Comparison of ENCODE assay signal across 1 cellular context in the genomic region with DNA sequence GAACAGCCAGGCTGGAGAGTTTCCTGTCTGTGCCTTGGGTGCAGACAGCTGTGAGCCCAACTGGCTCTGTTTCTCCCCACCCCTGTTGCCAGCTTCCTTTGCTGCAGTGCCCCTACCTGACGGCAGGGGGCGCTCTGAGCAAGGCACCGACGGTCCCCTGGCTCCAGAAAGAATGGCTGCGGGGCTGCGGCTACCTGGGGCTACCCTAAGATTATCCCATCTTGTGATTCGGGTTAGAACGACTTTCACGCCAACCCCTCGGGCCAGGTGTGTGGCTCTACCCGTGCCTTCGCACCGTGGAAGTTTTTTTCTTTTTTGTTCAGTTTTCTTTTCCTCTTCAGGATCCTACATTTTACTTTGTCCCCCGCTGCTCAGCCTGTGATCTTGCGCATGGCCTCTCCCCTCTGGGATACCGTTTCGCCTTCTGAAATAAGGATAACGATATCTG.
TF ChIP-seq lines count a peak whose summit lies in the region.

No MANE protein-coding gene starts in this region.

TF ChIP-seq in GM23338, 12 proteins besides CTCF, POLR2A, EP300 and RAD21 (continued from another document):
- TF ChIP-seq, protein P1, sequence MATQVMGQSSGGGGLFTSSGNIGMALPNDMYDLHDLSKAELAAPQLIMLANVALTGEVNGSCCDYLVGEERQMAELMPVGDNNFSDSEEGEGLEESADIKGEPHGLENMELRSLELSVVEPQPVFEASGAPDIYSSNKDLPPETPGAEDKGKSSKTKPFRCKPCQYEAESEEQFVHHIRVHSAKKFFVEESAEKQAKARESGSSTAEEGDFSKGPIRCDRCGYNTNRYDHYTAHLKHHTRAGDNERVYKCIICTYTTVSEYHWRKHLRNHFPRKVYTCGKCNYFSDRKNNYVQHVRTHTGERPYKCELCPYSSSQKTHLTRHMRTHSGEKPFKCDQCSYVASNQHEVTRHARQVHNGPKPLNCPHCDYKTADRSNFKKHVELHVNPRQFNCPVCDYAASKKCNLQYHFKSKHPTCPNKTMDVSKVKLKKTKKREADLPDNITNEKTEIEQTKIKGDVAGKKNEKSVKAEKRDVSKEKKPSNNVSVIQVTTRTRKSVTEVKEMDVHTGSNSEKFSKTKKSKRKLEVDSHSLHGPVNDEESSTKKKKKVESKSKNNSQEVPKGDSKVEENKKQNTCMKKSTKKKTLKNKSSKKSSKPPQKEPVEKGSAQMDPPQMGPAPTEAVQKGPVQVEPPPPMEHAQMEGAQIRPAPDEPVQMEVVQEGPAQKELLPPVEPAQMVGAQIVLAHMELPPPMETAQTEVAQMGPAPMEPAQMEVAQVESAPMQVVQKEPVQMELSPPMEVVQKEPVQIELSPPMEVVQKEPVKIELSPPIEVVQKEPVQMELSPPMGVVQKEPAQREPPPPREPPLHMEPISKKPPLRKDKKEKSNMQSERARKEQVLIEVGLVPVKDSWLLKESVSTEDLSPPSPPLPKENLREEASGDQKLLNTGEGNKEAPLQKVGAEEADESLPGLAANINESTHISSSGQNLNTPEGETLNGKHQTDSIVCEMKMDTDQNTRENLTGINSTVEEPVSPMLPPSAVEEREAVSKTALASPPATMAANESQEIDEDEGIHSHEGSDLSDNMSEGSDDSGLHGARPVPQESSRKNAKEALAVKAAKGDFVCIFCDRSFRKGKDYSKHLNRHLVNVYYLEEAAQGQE (IDR thresholded peaks at IDR 0.05; ENCODE audit: unreplicated experiment) = no peak
- TF ChIP-seq CREB1 (CRISPR knock-in tag; IDR thresholded peaks at IDR 0.05; ENCODE audit: low read depth) (no peak), STAT1 (IDR thresholded peaks at IDR 0.05; ENCODE audit: unreplicated experiment) (no peak), NANOG (IDR thresholded peaks at IDR 0.05; ENCODE audit: borderline replicate concordance) (no peak)
